ENCODE assay signal across 8 cellular contexts in the genomic region with DNA sequence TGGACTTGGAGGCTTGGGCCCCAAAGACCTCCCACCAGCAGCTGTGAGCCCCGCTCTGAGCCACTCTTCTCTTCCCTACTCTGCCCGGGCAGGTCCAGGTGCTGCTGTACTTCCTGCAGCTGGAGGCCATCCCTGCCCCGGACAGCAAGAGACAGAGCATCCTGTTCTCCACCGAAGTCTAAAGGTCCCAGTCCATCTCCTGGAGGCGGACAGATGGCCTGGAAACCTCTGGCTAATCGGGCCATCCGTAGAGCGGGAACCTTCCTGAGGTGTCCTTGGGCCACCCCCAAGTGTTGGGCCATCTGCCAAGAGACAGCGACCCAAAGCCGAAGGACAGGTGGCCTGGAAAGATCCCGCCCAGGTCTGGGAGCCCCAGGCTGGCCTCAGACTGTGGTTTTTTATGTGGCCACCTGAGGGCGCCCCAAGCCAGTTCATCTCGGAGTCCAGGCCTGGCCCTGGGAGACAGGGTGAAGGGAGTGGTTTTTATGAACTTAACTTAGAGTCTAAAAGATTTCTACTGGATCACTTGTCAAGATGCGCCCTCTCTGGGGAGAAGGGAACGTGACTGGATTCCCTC.
DNase-seq lines count a peak whose midpoint lies in the region; FAIRE-seq and TF ChIP-seq lines count a peak whose summit lies in the region.

No MANE protein-coding gene starts in this region.

- no peaks in the 10 kb centered on the region for H3K27me3 ChIP-seq in MM.1S (replicated peaks; ENCODE audit: insufficient read depth, low read length)
- no peaks in the 10 kb centered on the region for H3K27me3 ChIP-seq in keratinocyte (ENCODE audit: control insufficient read depth, extremely low read depth, insufficient read depth, low read length)

- FAIRE-seq in keratinocyte (lab: Jason Lieb, UNC), result no peak
- FAIRE-seq in frontal cortex (lab: Jason Lieb, UNC), result no peak

- H2AFZ ChIP-seq in MM.1S (ENCODE audit: low read length) (no peak overlapping the region), keratinocyte (ENCODE audit: control insufficient read depth, low read length) (no peak overlapping the region)

- no peaks in the 10 kb centered on the region for H4K20me1 ChIP-seq in MM.1S (ENCODE audit: insufficient read depth, low read length)
- H4K20me1 ChIP-seq in keratinocyte (ENCODE audit: control insufficient read depth, extremely low read depth, insufficient read depth, low read length), result no peaks in the 10 kb centered on the region

- peaks cover 8% of the 10 kb centered on the region for H3K36me3 Mint-ChIP-seq in brain

- no peaks in the 10 kb centered on the region for H3K9me3 Mint-ChIP-seq in brain

- H3K4me3 ChIP-seq in MM.1S (ENCODE audit: low read length) (no peak overlapping the region), keratinocyte (ENCODE audit: control insufficient read depth in 2 of 3, extremely low read depth in 1 of 3, insufficient read depth in 2 of 3, low read depth in 1 of 3, low read length in 3 of 3) (no peak overlapping the region)

- H3K4me3 Mint-ChIP-seq in brain, result no peak overlapping the region

- H3K27ac ChIP-seq in MM.1S (ENCODE audit: low read length) (no peak overlapping the region), keratinocyte (ENCODE audit: control insufficient read depth, insufficient read depth, low read length) (no peak overlapping the region)

- no peaks in the 10 kb centered on the region for H3K9me3 ChIP-seq in MM.1S (replicated peaks; ENCODE audit: insufficient read depth, low read length)
- no peaks in the 10 kb centered on the region for H3K9me3 ChIP-seq in keratinocyte (ENCODE audit: control insufficient read depth, low read depth, low read length)

- no peaks in the 10 kb centered on the region for H3K9me1 ChIP-seq in keratinocyte (ENCODE audit: control insufficient read depth, extremely low read depth, insufficient read depth, low read length)

- H3F3A ChIP-seq in MM.1S (ENCODE audit: insufficient read depth, low read length), result no peaks in the 10 kb centered on the region

- H3K36me3 ChIP-seq in MM.1S (replicated peaks; ENCODE audit: insufficient read depth, low read length) (no peaks in the 10 kb centered on the region), keratinocyte (ENCODE audit: control insufficient read depth in 2 of 2, extremely low read depth in 1 of 2, insufficient read depth in 2 of 2, low read length in 2 of 2) (peaks cover 3 to 7% of the 10 kb centered on the region in 2 experiments)

- peak; percentile 36 for TF ChIP-seq CTCF in MM.1S (IDR thresholded peaks at IDR 0.05; ENCODE audit: low read length)
- TF ChIP-seq CTCF in brain (conservative IDR thresholded peaks at IDR 0.05), result peak; percentile 87 to 88
- TF ChIP-seq CTCF in keratinocyte (optimal IDR thresholded peaks at IDR 0.05 in 1 of 3, IDR thresholded peaks at IDR 0.05 in 1 of 3, conservative IDR thresholded peaks at IDR 0.05 in 1 of 3; ENCODE audit: extremely low read depth in 1 of 3, insufficient read depth in 2 of 3, low read length in 3 of 3), result peak; percentile 53 to 64 (median 54)

- no peaks in the 10 kb centered on the region for H3K4me1 Mint-ChIP-seq in brain

- no peaks in the 10 kb centered on the region for H3K9me2 ChIP-seq in MM.1S (replicated peaks; ENCODE audit: insufficient read depth, low read length)

- DNase-seq in ELR (ENCODE audit: low read depth) (peak; percentile 87), MM.1S (peak; percentile 27), T1000 (lab: John Stamatoyannopoulos, UW) (peak; percentile 15), keratinocyte (ENCODE audit: low read depth, low spot score) (peak; percentile 7), frontal cortex (ENCODE audit: low spot score in 2 of 2) (no peak), T-helper 9 cell (no peak)
- peak; percentile 56 for DNase-seq in stimulated activated CD4-positive, alpha-beta T cell treated with anti-CD3 and anti-CD28 coated beads, Interleukin-4, amount 100 ng/mL, for 24 hours

- H3K4me1 ChIP-seq in MM.1S (ENCODE audit: low read length) (no peaks in the 10 kb centered on the region), keratinocyte (ENCODE audit: control insufficient read depth, extremely low read depth, insufficient read depth, low read length) (peaks cover 3% of the 10 kb centered on the region)

- H3K27me3 Mint-ChIP-seq in brain, result no peaks in the 10 kb centered on the region

- peak overlapping the region in 2 of 5 experiments; percentile 34 to 62 for H3K27ac Mint-ChIP-seq in brain

- no peak overlapping the region for H3K9ac ChIP-seq in MM.1S (ENCODE audit: low read length)
- H3K9ac ChIP-seq in keratinocyte (ENCODE audit: control insufficient read depth, extremely low read depth, insufficient read depth, low read length), result no peak overlapping the region

- H3K79me2 ChIP-seq in MM.1S (ENCODE audit: low read length), result no peaks in the 10 kb centered on the region
- no peaks in the 10 kb centered on the region for H3K79me2 ChIP-seq in keratinocyte (ENCODE audit: control insufficient read depth, insufficient read depth, low read length)

- dilution Hi-C loops in keratinocyte (cut with MboI; ENCODE audit: extremely low pct_ligation_motif_present, low sequenced_read_pairs), result no loop called here

- H3K4me2 ChIP-seq in MM.1S (ENCODE audit: low read depth, low read length), result no peak overlapping the region
- H3K4me2 ChIP-seq in keratinocyte (ENCODE audit: control insufficient read depth, extremely low read depth, insufficient read depth, low read depth, low read length), result no peak overlapping the region

Comparison
In these comparisons a context has a peak if more than half of its experiments do, and no peak if none do; other contexts are left out.
1. DNase-seq: peak in ELR (single experiment), MM.1S (single experiment), T1000 (single experiment), keratinocyte (single experiment) and stimulated activated CD4-positive, alpha-beta T cell treated with anti-CD3 and anti-CD28 coated beads, Interleukin-4, amount 100 ng/mL, for 24 hours (single experiment); none in frontal cortex (0 of 2) and T-helper 9 cell (single experiment).
2. CTCF ChIP-seq: peak in every context shown above with its lines; median percentile 88 in brain; 54 in keratinocyte; 36 in MM.1S.